8 cellular contexts compared by ENCODE assay signal in genomic region chr3:12288466-12289129, GRCh38. TPM values are rescaled to one million over a fixed set of nuclear protein-coding genes. Genes with fewer than 3 reads are reported as not detected.
DNase-seq lines count a peak whose midpoint lies in the region; ATAC-seq and TF ChIP-seq lines count a peak whose summit lies in the region.

Gene PPARG, plus strand, starts transcription at chr3:12289070. Its CDS starts 90,642 bp downstream, at chr3:12379712.

- peaks cover 0 to 54% of the 10 kb centered on the region in 2 donors for H3K27me3 ChIP-seq in left lung
- peaks cover 9 to 23% of the 10 kb centered on the region in 2 donors for H3K27me3 ChIP-seq in stomach smooth muscle (ENCODE audit: control insufficient read depth in 1 of 2, insufficient read depth in 2 of 2, low read length in 2 of 2)

- H3K36me3 Mint-ChIP-seq in chondrocyte (ENCODE audit: low read depth), result no peaks in the 10 kb centered on the region

- peaks cover 14% of the 10 kb centered on the region for H3K4me1 Mint-ChIP-seq in chondrocyte (ENCODE audit: low read depth)

- H3K4me3 ChIP-seq in left lung, result peak within 1 kb of the TSS; percentile 64 to 70
- peak within 1 kb of the TSS; percentile 65 to 74 for H3K4me3 ChIP-seq in stomach smooth muscle (ENCODE audit: low read length in 2 of 2)

- no peaks in the 10 kb centered on the region for H3K9me3 ChIP-seq in left lung
- no peaks in the 10 kb centered on the region for H3K9me3 ChIP-seq in stomach smooth muscle (ENCODE audit: control insufficient read depth in 2 of 2, low read length in 2 of 2)

- H3K4me1 ChIP-seq in left lung (peaks cover 0 to 21% of the 10 kb centered on the region in 2 donors), stomach smooth muscle (ENCODE audit: control insufficient read depth, insufficient read depth, low read length) (peaks cover 4% of the 10 kb centered on the region)

- peak within 1 kb of the TSS; percentile 75 for H3K4me3 Mint-ChIP-seq in chondrocyte (ENCODE audit: unreplicated experiment)

- TF ChIP-seq CTCF in chondrocyte (IDR thresholded peaks at IDR 0.05), result no peak
- TF ChIP-seq CTCF in left lung (IDR thresholded peaks at IDR 0.05), result no peak

- peak within 1 kb of the TSS; percentile 48 to 68 for H3K9ac ChIP-seq in stomach smooth muscle (ENCODE audit: low read length in 2 of 2)

- H3K27ac ChIP-seq in left lung, result peak within 1 kb of the TSS; percentile 40 to 84
- H3K27ac ChIP-seq in stomach smooth muscle (ENCODE audit: low read length), result no peak within 1 kb of the TSS

- no peaks in the 10 kb centered on the region for H3K36me3 ChIP-seq in left lung
- H3K36me3 ChIP-seq in stomach smooth muscle (ENCODE audit: control insufficient read depth in 2 of 2, insufficient read depth in 2 of 2, low read length in 2 of 2), result no peaks in the 10 kb centered on the region

- DNase-seq in Daoy (ENCODE audit: low read depth) (peak; percentile 74), HuH-7.5 (ENCODE audit: low spot score) (peak; percentile 81), chondrocyte (ENCODE audit: low spot score) (no peak), left lung (peak; percentile 44 to 83)

- ATAC-seq in left lung (peak; percentile 85), GM18907 (IDR thresholded peaks at IDR 0.05; ENCODE audit: unreplicated experiment) (no peak), GM21360 (IDR thresholded peaks at IDR 0.05; ENCODE audit: unreplicated experiment) (no peak), HG03039 (IDR thresholded peaks at IDR 0.05; ENCODE audit: unreplicated experiment) (no peak)

- H3K27ac Mint-ChIP-seq in chondrocyte (ENCODE audit: unreplicated experiment), result no peak within 1 kb of the TSS

- H3K27me3 Mint-ChIP-seq in chondrocyte (ENCODE audit: low read depth), result peaks cover 7% of the 10 kb centered on the region

- intact Hi-C loops in left lung (cut with DNase I), result no loop called here

- H3K9me3 Mint-ChIP-seq in chondrocyte (ENCODE audit: low read depth), result no peaks in the 10 kb centered on the region

RNA-seq across cellular contexts. Expression of gene PPARG, which starts in this region (rescaled TPM):
- 67.2 and 76.2 TPM in 2 replicates for total RNA-seq in Daoy (2014; rRNA removed; shearing (Covaris generic))
- total RNA-seq in chondrocyte (3.3 to 9.7 TPM (median 9.2 TPM) in 3 replicates), left lung (10 to 100 TPM; 39.6 to 52.0 TPM)
